ENCODE assay signal across 28 cellular contexts in the genomic region with DNA sequence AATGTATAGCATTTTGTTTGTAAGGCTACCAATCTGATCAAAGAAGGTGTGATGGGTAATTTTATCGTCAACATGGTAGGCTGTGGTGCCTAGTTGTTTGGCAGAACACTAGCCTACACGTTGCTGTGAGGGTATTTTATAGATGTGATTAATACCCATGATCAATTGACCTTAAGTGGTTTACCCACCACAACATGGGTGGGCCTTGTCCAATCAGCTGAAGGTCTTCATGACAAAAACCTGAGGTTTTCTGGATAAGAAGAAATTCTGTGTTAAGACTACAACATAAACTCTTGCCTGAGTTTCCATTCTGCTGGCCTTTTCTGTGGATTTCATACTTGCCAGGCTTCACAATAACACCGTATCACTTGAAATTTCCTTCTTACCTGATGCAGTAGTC.
"Had no signal": no experiment of that assay in that cellular context is flagged by ENCODE, and none has a peak within 500 bp of the region (broad histone marks: within the 10 kb centered on the region; RNA-seq: fewer than 3 reads in every experiment).

No MANE protein-coding gene starts in this region.

- FAIRE-seq: colon, endometrium, endothelial cell of umbilical vein, frontal cortex had no signal

- ATAC-seq: effector memory CD8-positive, alpha-beta T cell; esophagus mucosa; foreskin keratinocyte; gastrocnemius medialis; gastroesophageal sphincter; heart left ventricle; heart right ventricle had no signal

- H3K36me3 ChIP-seq: colonic mucosa, esophagus muscularis mucosa, esophagus squamous epithelium, gastrocnemius medialis, gastroesophageal sphincter, heart left ventricle, heart right ventricle had no signal

- DNase-seq: colonic mucosa; cortex of kidney; dermis blood vessel endothelial cell; dorsolateral prefrontal cortex; effector CD4-positive, alpha-beta T cell; effector CD8-positive, alpha-beta T cell; effector memory CD4-positive, alpha-beta T cell; effector memory CD8-positive, alpha-beta T cell; endodermal cell; erythroblast; esophagus squamous epithelium; foreskin fibroblast; foreskin keratinocyte; foreskin melanocyte; gastrocnemius medialis; glutamatergic neuron; head of caudate nucleus; heart left ventricle; heart right ventricle had no signal

- H3K9me3 ChIP-seq: colonic mucosa, esophagus muscularis mucosa, esophagus squamous epithelium, gastrocnemius medialis, gastroesophageal sphincter, heart left ventricle, heart right ventricle had no signal

- H3K27me3 ChIP-seq: colonic mucosa, dorsolateral prefrontal cortex, esophagus muscularis mucosa, esophagus squamous epithelium, foreskin keratinocyte, gastrocnemius medialis, gastroesophageal sphincter, heart left ventricle, heart right ventricle had no signal

- H3K4me1 ChIP-seq: colonic mucosa, esophagus squamous epithelium, foreskin keratinocyte, gastrocnemius medialis, gastroesophageal sphincter had no signal

- H3K4me3 ChIP-seq: colonic mucosa, coronary artery, dorsolateral prefrontal cortex, esophagus muscularis mucosa, esophagus squamous epithelium, gastrocnemius medialis, gastroesophageal sphincter, heart left ventricle, heart right ventricle had no signal

- H3K27ac ChIP-seq: colonic mucosa, coronary artery, dorsolateral prefrontal cortex, epithelial cell of prostate, esophagus muscularis mucosa, esophagus squamous epithelium, foreskin keratinocyte, gastrocnemius medialis, gastroesophageal sphincter, heart left ventricle, heart right ventricle had no signal
